ENCODE assay signal across 14 cellular contexts in the genomic region with DNA sequence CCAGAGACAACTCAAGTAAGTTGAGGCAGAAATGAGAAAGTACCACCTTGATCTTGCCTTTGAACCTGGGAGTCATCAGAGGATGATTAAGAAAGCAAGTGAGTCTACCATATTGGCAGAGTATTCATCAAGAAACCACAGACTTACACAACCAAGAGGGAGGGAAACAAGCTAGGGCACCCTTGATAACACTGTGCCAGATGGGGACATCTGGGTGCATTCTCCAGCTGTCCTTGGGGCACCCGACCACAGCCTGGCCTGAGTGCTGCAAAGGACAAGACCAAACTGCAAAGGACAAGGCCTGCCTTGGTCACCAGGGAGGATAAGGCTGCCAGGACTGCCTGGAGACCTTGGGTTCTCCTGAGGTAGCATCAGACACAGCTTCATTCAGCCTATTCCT.
DNase-seq lines count a peak whose midpoint lies in the region; ATAC-seq and TF ChIP-seq lines count a peak whose summit lies in the region.
"Had no signal": no experiment of that assay in that cellular context is flagged by ENCODE, and none has a peak within 500 bp of the region (broad histone marks: within the 10 kb centered on the region; RNA-seq: fewer than 3 reads in every experiment).

No MANE protein-coding gene starts in this region.

- H2AFZ ChIP-seq in PC-3 (ENCODE audit: low read length) = no peak overlapping the region
- H2AFZ ChIP-seq: GM23248 had no signal

- no peaks in the 10 kb centered on the region for H3K36me3 ChIP-seq in skeletal muscle tissue (ENCODE audit: control insufficient read depth in 3 of 3, insufficient read depth in 3 of 3, low read length in 3 of 3)
- no peaks in the 10 kb centered on the region for H3K36me3 ChIP-seq in PC-3 (ENCODE audit: low read depth, low read length)

- H3F3A ChIP-seq in PC-3 (ENCODE audit: low read length, unreplicated experiment) = no peaks in the 10 kb centered on the region

- peak overlapping the region; percentile 25; the same call in 1 of the 2 replicates for H3K27ac ChIP-seq in HL-60 (replicated peaks)
- H3K27ac ChIP-seq in angular gyrus (ENCODE audit: low read depth, low read length) = peak overlapping the region; percentile 46
- peak overlapping the region; percentile 23 for H3K27ac ChIP-seq in skeletal muscle tissue (ENCODE audit: low read depth, low read length)
- H3K27ac ChIP-seq in PC-3 (ENCODE audit: low read length) = no peak overlapping the region
- H3K27ac ChIP-seq: GM23248 had no signal

- H3K9ac ChIP-seq in skeletal muscle tissue (ENCODE audit: low read depth in 1 of 3, low read length in 3 of 3) (no peak overlapping the region), PC-3 (ENCODE audit: low read length) (no peak overlapping the region)
- H3K9ac ChIP-seq: GM23248 had no signal

- POLR2A ChIA-PET in PC-3 (lab: Charles Lee; ENCODE audit: unreplicated experiment) = no interaction called here

- CTCF ChIA-PET in PC-3 (lab: Charles Lee) = no interaction called here

- no peak overlapping the region for H3K4me2 ChIP-seq in PC-3 (ENCODE audit: low read length)

- H3K9me2 ChIP-seq in PC-3 (replicated peaks; ENCODE audit: low read length) = no peaks in the 10 kb centered on the region

- TF ChIP-seq CTCF in HL-60 (IDR thresholded peaks at IDR 0.05; ENCODE audit: insufficient read depth, low read length) (no peak), PC-3 (conservative IDR thresholded peaks at IDR 0.05; ENCODE audit: low read depth, low read length) (no peak)

- no peaks in the 10 kb centered on the region for H3K9me3 ChIP-seq in skeletal muscle tissue (ENCODE audit: control insufficient read depth in 3 of 3, low read length in 3 of 3)
- no peaks in the 10 kb centered on the region for H3K9me3 ChIP-seq in PC-3 (ENCODE audit: low read length)

- DNase-seq in HL-60 (ENCODE audit: low read depth in 1 of 2, low spot score in 1 of 2) (peak; percentile 10 to 65), mucosa of gallbladder (ENCODE audit: low spot score) (no peak), PC-3 (no peak)
- DNase-seq: C1 segment of cervical spinal cord; Calu3; CD4-positive, alpha-beta memory T cell; COR-L47; DMS53; GM23248; H7; HCEC 1CT had no signal

- no peaks in the 10 kb centered on the region for H3K79me2 ChIP-seq in PC-3 (ENCODE audit: low read length)

- no peaks in the 10 kb centered on the region for H3K27me3 ChIP-seq in HL-60 (ENCODE audit: insufficient read depth, poor library complexity, severe bottlenecking)
- H3K27me3 ChIP-seq in skeletal muscle tissue (ENCODE audit: control insufficient read depth in 3 of 3, insufficient read depth in 3 of 3, low read length in 3 of 3) = no peaks in the 10 kb centered on the region
- H3K27me3 ChIP-seq in PC-3 (ENCODE audit: low read length) = 0 out of 2 replicates have a peak, but pooled peaks cover 4% of the 10 kb centered on the region

- H3K4me3 ChIP-seq in HL-60 (replicated peaks; ENCODE audit: insufficient read depth, low read length) (no peak overlapping the region), skeletal muscle tissue (ENCODE audit: low read length in 3 of 3) (no peak overlapping the region), PC-3 (ENCODE audit: low read length) (no peak overlapping the region)
- H3K4me3 ChIP-seq: GM23248 had no signal

- intact Hi-C loops in PC-3 (cut with micrococcal nuclease) = no loop called here

- H3K4me1 ChIP-seq in skeletal muscle tissue (ENCODE audit: control insufficient read depth in 3 of 3, insufficient read depth in 3 of 3, low read length in 3 of 3) (peaks cover 4 to 14% (median 8%) of the 10 kb centered on the region in 3 donors), PC-3 (ENCODE audit: insufficient read depth, low read length) (no peaks in the 10 kb centered on the region)

- no TSS peak for BruUV-seq in PC-3 (replicated peaks; lab: Mats Ljungman, UMichigan)

- H4K20me1 ChIP-seq in PC-3 (ENCODE audit: low read length) = no peaks in the 10 kb centered on the region

- no peak for ATAC-seq in PC-3
- ATAC-seq in GM18519 (IDR thresholded peaks at IDR 0.05; ENCODE audit: low FRiP score, unreplicated experiment) = no peak

Comparison
In these comparisons a context has a peak if more than half of its experiments do, and no peak if none do; other contexts are left out.
1. DNase-seq: peak in HL-60 (2 of 2); none in mucosa of gallbladder (single experiment) and PC-3 (single experiment).